2 cellular contexts compared by ENCODE assay signal in the genomic region with DNA sequence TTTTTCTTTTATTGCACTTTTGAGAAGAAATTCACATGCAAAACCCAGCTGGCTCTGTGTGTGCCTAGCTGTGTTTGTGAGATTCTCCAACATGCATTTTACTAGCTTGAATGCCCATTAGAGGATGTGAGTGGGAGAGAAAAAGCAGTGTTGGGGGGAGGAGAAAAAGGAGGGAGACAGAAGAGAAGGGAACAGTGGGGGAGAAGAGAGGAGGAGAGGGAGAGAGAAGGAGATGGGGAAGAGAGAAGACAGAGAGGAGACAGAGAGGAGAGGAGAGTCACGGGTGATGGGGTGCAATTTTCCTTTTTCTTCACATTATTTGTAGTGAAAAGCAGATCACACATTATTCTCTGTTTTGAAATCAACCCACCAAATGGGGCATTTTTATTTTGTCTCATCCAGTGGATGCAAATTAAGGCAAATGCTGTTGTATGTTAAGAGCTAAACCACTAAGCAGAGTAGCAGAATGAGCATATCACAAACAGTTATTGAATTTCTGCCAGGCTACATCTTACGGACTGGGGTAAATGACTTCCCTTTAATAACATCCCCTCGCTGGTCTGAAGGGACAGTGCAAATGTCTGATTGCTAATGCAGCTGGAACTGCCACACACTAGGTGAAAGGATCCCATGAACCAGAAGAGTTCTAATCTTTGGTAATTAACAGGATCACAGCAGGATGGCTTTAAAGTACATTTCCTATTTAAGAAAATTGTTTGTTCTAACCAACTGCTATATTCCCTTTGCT.
TF ChIP-seq lines count a peak whose summit lies in the region.

No MANE protein-coding gene starts in this region.

TF ChIP-seq in GM23338, 12 proteins besides CTCF, POLR2A, EP300 and RAD21 (continued from another document):
- TF ChIP-seq ZNF331 (CRISPR knock-in tag; IDR thresholded peaks at IDR 0.05; ENCODE audit: low read depth), result no peak
- no peak for TF ChIP-seq ZNF114 (CRISPR knock-in tag; IDR thresholded peaks at IDR 0.05)
- TF ChIP-seq, protein P1, sequence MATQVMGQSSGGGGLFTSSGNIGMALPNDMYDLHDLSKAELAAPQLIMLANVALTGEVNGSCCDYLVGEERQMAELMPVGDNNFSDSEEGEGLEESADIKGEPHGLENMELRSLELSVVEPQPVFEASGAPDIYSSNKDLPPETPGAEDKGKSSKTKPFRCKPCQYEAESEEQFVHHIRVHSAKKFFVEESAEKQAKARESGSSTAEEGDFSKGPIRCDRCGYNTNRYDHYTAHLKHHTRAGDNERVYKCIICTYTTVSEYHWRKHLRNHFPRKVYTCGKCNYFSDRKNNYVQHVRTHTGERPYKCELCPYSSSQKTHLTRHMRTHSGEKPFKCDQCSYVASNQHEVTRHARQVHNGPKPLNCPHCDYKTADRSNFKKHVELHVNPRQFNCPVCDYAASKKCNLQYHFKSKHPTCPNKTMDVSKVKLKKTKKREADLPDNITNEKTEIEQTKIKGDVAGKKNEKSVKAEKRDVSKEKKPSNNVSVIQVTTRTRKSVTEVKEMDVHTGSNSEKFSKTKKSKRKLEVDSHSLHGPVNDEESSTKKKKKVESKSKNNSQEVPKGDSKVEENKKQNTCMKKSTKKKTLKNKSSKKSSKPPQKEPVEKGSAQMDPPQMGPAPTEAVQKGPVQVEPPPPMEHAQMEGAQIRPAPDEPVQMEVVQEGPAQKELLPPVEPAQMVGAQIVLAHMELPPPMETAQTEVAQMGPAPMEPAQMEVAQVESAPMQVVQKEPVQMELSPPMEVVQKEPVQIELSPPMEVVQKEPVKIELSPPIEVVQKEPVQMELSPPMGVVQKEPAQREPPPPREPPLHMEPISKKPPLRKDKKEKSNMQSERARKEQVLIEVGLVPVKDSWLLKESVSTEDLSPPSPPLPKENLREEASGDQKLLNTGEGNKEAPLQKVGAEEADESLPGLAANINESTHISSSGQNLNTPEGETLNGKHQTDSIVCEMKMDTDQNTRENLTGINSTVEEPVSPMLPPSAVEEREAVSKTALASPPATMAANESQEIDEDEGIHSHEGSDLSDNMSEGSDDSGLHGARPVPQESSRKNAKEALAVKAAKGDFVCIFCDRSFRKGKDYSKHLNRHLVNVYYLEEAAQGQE (IDR thresholded peaks at IDR 0.05; ENCODE audit: unreplicated experiment), result no peak
- TF ChIP-seq EZH2 (IDR thresholded peaks at IDR 0.05; ENCODE audit: low read depth, unreplicated experiment), result no peak
- no peak for TF ChIP-seq JUNB (IDR thresholded peaks at IDR 0.05; ENCODE audit: unreplicated experiment)
- no peak for TF ChIP-seq CREB1 (CRISPR knock-in tag; IDR thresholded peaks at IDR 0.05; ENCODE audit: low read depth)
- no peak for TF ChIP-seq EZH2phosphoT487 (IDR thresholded peaks at IDR 0.05; ENCODE audit: unreplicated experiment)
- TF ChIP-seq, protein P2, sequence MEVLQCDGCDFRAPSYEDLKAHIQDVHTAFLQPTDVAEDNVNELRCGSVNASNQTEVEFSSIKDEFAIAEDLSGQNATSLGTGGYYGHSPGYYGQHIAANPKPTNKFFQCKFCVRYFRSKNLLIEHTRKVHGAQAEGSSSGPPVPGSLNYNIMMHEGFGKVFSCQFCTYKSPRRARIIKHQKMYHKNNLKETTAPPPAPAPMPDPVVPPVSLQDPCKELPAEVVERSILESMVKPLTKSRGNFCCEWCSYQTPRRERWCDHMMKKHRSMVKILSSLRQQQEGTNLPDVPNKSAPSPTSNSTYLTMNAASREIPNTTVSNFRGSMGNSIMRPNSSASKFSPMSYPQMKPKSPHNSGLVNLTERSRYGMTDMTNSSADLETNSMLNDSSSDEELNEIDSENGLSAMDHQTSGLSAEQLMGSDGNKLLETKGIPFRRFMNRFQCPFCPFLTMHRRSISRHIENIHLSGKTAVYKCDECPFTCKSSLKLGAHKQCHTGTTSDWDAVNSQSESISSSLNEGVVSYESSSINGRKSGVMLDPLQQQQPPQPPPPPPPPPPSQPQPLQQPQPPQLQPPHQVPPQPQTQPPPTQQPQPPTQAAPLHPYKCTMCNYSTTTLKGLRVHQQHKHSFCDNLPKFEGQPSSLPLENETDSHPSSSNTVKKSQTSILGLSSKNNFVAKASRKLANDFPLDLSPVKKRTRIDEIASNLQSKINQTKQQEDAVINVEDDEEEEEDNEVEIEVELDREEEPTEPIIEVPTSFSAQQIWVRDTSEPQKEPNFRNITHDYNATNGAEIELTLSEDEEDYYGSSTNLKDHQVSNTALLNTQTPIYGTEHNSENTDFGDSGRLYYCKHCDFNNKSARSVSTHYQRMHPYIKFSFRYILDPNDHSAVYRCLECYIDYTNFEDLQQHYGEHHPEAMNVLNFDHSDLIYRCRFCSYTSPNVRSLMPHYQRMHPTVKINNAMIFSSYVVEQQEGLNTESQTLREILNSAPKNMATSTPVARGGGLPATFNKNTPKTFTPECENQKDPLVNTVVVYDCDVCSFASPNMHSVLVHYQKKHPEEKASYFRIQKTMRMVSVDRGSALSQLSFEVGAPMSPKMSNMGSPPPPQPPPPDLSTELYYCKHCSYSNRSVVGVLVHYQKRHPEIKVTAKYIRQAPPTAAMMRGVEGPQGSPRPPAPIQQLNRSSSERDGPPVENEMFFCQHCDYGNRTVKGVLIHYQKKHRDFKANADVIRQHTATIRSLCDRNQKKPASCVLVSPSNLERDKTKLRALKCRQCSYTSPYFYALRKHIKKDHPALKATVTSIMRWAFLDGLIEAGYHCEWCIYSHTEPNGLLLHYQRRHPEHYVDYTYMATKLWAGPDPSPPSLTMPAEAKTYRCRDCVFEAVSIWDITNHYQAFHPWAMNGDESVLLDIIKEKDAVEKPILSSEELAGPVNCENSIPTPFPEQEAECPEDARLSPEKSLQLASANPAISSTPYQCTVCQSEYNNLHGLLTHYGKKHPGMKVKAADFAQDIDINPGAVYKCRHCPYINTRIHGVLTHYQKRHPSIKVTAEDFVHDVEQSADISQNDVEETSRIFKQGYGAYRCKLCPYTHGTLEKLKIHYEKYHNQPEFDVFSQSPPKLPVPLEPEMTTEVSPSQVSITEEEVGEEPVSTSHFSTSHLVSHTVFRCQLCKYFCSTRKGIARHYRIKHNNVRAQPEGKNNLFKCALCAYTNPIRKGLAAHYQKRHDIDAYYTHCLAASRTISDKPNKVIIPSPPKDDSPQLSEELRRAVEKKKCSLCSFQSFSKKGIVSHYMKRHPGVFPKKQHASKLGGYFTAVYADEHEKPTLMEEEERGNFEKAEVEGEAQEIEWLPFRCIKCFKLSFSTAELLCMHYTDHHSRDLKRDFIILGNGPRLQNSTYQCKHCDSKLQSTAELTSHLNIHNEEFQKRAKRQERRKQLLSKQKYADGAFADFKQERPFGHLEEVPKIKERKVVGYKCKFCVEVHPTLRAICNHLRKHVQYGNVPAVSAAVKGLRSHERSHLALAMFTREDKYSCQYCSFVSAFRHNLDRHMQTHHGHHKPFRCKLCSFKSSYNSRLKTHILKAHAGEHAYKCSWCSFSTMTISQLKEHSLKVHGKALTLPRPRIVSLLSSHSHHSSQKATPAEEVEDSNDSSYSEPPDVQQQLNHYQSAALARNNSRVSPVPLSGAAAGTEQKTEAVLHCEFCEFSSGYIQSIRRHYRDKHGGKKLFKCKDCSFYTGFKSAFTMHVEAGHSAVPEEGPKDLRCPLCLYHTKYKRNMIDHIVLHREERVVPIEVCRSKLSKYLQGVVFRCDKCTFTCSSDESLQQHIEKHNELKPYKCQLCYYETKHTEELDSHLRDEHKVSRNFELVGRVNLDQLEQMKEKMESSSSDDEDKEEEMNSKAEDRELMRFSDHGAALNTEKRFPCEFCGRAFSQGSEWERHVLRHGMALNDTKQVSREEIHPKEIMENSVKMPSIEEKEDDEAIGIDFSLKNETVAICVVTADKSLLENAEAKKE (CRISPR knock-in tag; IDR thresholded peaks at IDR 0.05), result no peak

TF ChIP-seq in endothelial cell of umbilical vein, 7 proteins besides CTCF, POLR2A, EP300 and RAD21 (continued from another document):
- no peak for TF ChIP-seq MYC (IDR thresholded peaks at IDR 0.05; ENCODE audit: low read depth, low read length)
TF ChIP-seq in endothelial cell of umbilical vein: peak in this region for 0.
